Comparison of ENCODE assay signal across 10 cellular contexts in the genomic region with DNA sequence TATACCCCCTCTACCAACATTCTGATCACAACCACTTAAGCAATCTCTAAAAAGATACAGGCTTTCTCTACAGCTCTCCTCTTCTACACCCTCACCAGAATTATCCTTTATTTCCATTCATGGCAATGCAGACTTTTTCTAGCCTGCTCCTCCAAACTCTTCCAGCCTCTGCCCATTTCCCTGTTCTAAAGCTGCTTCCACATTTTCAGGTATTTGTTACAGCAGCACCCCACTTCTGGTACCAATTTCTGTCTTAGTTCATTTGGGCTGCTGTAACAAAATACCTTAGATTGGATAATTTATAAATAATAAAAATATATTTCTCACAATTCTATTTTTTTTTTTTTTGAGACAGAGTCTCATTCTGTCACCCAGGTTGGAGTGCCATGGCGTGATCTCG. TPM values are rescaled to one million over a fixed set of nuclear protein-coding genes. Genes with fewer than 3 reads are reported as not detected.
"Had no signal": no experiment of that assay in that cellular context is flagged by ENCODE, and none has a peak within 500 bp of the region (broad histone marks: within the 10 kb centered on the region; RNA-seq: fewer than 3 reads in every experiment).

No MANE protein-coding gene starts in this region.

- ATAC-seq: GM23338 had no signal

- FAIRE-seq: H1, H54, HTR-8/SVneo had no signal

- H3K4me3 ChIP-seq: GM23338 had no signal

- DNase-seq: H9, HCEC 1CT, HFFc6, Kasumi-1, KG1 had no signal

- H2AFZ ChIP-seq: GM23338 had no signal

- H3K4me2 ChIP-seq: GM23338 had no signal

RNA-seq across cellular contexts. Expression of a gene that starts 53.0 kb away (rescaled TPM):
- polyA plus RNA-seq: IgD-negative memory B cell had no signal
